14 cellular contexts compared by ENCODE assay signal in genomic region chr1:56410405-56410804, GRCh38.
"Had no signal": no experiment of that assay in that cellular context is flagged by ENCODE, and none has a peak within 500 bp of the region (broad histone marks: within the 10 kb centered on the region; RNA-seq: fewer than 3 reads in every experiment).

No MANE protein-coding gene starts in this region.

- H3K4me3 ChIP-seq: cardiac muscle cell, pancreas, sigmoid colon, transverse colon, vagina had no signal

- H3K4me1 Mint-ChIP-seq: natural killer cell had no signal

- H3K4me1 ChIP-seq: sigmoid colon, vagina had no signal

- H3K27ac Mint-ChIP-seq: effector memory CD8-positive, alpha-beta T cell; natural killer cell; progenitor cell of endocrine pancreas; stimulated activated memory B cell treated with anti-CD40 and anti-IgM and Interleukin-4, amounts not matched to agents 10 μg/mL and 1 μg/mL and 100 μg/mL, for 72 hours had no signal

- H3K36me3 ChIP-seq: cardiac muscle cell, neutrophil, pancreas, sigmoid colon, transverse colon, vagina had no signal

- H3K27me3 ChIP-seq: cardiac muscle cell, pancreas, sigmoid colon, transverse colon, vagina had no signal

- H3K4me3 Mint-ChIP-seq: effector memory CD8-positive, alpha-beta T cell; natural killer cell; neural crest cell; stimulated activated memory B cell treated with anti-CD40 and anti-IgM and Interleukin-4, amounts not matched to agents 10 μg/mL and 1 μg/mL and 100 μg/mL, for 72 hours had no signal

- DNase-seq: cortex of kidney; effector memory CD8-positive, alpha-beta T cell; natural killer cell; pancreas; sigmoid colon; stimulated activated CD4-positive, alpha-beta T cell treated with anti-CD3 and anti-CD28 coated beads, Interleukin-4, amount 100 ng/mL, for 4 hours; stimulated activated naive CD8-positive, alpha-beta T cell treated with anti-CD3 and anti-CD28 coated beads, Interleukin-15, Interleukin-2, amounts not matched to agents 100 U/mL and 50 U/mL, for 24 hours; transverse colon had no signal

- H3K36me3 Mint-ChIP-seq: natural killer cell; stimulated activated memory B cell treated with anti-CD40 and anti-IgM and Interleukin-4, amounts not matched to agents 10 μg/mL and 1 μg/mL and 100 μg/mL, for 72 hours had no signal

- H3K27ac ChIP-seq: cardiac muscle cell, neutrophil, transverse colon, vagina had no signal

- ATAC-seq: effector memory CD8-positive, alpha-beta T cell; natural killer cell; pancreas; stimulated activated memory B cell treated with anti-CD40 and anti-IgM and Interleukin-4, amounts not matched to agents 10 μg/mL and 1 μg/mL and 100 μg/mL, for 72 hours; stimulated activated naive CD8-positive, alpha-beta T cell treated with anti-CD3 and anti-CD28 coated beads, Interleukin-15, Interleukin-2, amounts not matched to agents 100 U/mL and 50 U/mL, for 24 hours had no signal

- H3K9me3 ChIP-seq: neutrophil, pancreas, sigmoid colon, transverse colon, vagina had no signal

- H3K9me3 Mint-ChIP-seq: natural killer cell; neural crest cell; stimulated activated memory B cell treated with anti-CD40 and anti-IgM and Interleukin-4, amounts not matched to agents 10 μg/mL and 1 μg/mL and 100 μg/mL, for 72 hours had no signal

- H3K27me3 Mint-ChIP-seq: stimulated activated memory B cell treated with anti-CD40 and anti-IgM and Interleukin-4, amounts not matched to agents 10 μg/mL and 1 μg/mL and 100 μg/mL, for 72 hours had no signal
